8 cellular contexts compared by ENCODE assay signal in the genomic region with DNA sequence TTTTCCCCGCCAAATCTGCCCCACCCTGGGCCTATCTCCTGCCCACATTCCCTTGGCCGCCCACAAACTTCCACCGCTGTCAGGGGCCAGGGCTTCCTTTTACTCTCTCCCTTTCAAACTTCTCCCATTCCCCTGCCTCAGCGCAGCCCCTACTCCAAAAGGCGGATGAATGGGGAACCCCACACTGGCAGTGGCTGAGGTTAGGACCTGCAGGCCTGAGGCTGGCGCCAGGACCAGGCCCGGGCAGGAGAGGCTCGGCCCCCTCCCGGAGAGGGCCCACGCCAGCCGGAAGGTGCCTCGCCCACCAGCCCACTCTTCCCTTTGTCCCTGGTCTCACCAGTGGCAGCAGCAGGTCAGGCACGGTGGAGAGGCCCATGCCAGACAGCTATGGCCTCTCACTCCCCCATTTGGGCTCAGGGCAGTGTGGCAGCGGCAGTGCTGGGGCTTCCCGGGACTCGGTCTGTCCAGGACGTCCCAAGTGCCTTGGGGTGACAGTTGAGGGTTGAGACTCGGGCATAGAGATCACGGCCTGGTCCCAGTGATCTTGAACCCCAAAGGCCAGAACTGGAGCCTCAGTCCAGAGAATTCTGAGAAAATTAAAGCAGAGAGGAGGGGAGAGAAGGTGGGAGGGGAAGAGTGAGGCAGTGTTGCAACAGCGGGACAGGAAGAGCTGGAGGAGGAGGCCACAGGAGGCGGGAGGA. TPM values are rescaled to one million over a fixed set of nuclear protein-coding genes. Genes with fewer than 3 reads are reported as not detected.
DNase-seq lines count a peak whose midpoint lies in the region; ATAC-seq and TF ChIP-seq lines count a peak whose summit lies in the region.

A gene (minus strand): TSS at position 638 of the 701 bp plus-strand sequence. CDS start 262 bp downstream, at position 376.

- DNase-seq in ELF-1 (ENCODE audit: low read depth, low spot score) (peak; percentile 76), Kasumi-1 (lab: John Stamatoyannopoulos, UW) (peak; percentile 87 to 89), epidermal melanocyte (ENCODE audit: insufficient read length, low spot score) (peak; percentile 89), mesenteric fat pad (ENCODE audit: low spot score) (no peak)
- peak; percentile 38 for DNase-seq in activated CD4-positive, alpha-beta T cell treated with anti-CD3 and anti-CD28 coated beads, Interleukin-2, amount 50 U/mL, for 1 hour

- no peak for TF ChIP-seq CTCF in subcutaneous adipose tissue (IDR thresholded peaks at IDR 0.05; ENCODE audit: low read depth)

- ATAC-seq in HG02870 (IDR thresholded peaks at IDR 0.05; ENCODE audit: unreplicated experiment) (no peak), HG02678 (IDR thresholded peaks at IDR 0.05; ENCODE audit: unreplicated experiment) (no peak)

RNA-seq across cellular contexts. Expression of the gene that starts here (rescaled TPM):
- total RNA-seq in mesenteric fat pad (264 TPM), subcutaneous adipose tissue (100 to 1,000 TPM; 207 to 269 (median 239) TPM)
